21 cellular contexts compared by ENCODE assay signal in genomic region chr17:77227461-77228223, GRCh38.
DNase-seq lines count a peak whose midpoint lies in the region; ATAC-seq, FAIRE-seq and TF ChIP-seq lines count a peak whose summit lies in the region.
"Had no signal": no experiment of that assay in that cellular context is flagged by ENCODE, and none has a peak within 500 bp of the region (broad histone marks: within the 10 kb centered on the region; RNA-seq: fewer than 3 reads in every experiment).

No MANE protein-coding gene starts in this region.

- ATAC-seq in GM23338: peak; percentile 24; the same call in 1 of the 3 replicates
- peak in 1 of 2 donors; percentile 32 for ATAC-seq in gastrocnemius medialis

- no peak for TF ChIP-seq EP300 in tibial nerve (IDR thresholded peaks at IDR 0.05)

- WGBS in tibial nerve, 2 donors: 79 to 80% methylated on average over 11 to 20 of the region's 23 CpGs

- H3K4me3 ChIP-seq in GM23338 (no peak overlapping the region), kidney (ENCODE audit: low read length in 2 of 2) (no peak overlapping the region), gastrocnemius medialis (peak overlapping the region in 1 of 4 donors; percentile 6), tibial nerve (peak overlapping the region in 1 of 4 donors; percentile 21)
- H3K4me3 ChIP-seq: psoas muscle had no signal

- H3K27me3 Mint-ChIP-seq in GM23338 (ENCODE audit: insufficient read depth, low read depth, poor library complexity): peaks cover 14% of the 10 kb centered on the region
- H3K27me3 Mint-ChIP-seq in chondrocyte (ENCODE audit: low read depth): no peaks in the 10 kb centered on the region
- H3K27me3 Mint-ChIP-seq: brain had no signal

- H3K9me3 Mint-ChIP-seq in GM23338 (peaks cover 4% of the 10 kb centered on the region; the same call in 2 of the 3 replicates), chondrocyte (ENCODE audit: low read depth) (no peaks in the 10 kb centered on the region)

- no peak overlapping the region for H3K27ac Mint-ChIP-seq in GM23338
- no peak overlapping the region for H3K27ac Mint-ChIP-seq in chondrocyte (ENCODE audit: unreplicated experiment)
- H3K27ac Mint-ChIP-seq: B cell had no signal

- H3K36me3 ChIP-seq in GM23338 (ENCODE audit: insufficient read depth) (no peaks in the 10 kb centered on the region), kidney (ENCODE audit: control insufficient read depth in 1 of 2, insufficient read depth in 2 of 2, low read length in 2 of 2) (no peaks in the 10 kb centered on the region), gastrocnemius medialis (no peaks in the 10 kb centered on the region), tibial nerve (peaks cover 0 to 4% (median 0%) of the 10 kb centered on the region in 3 donors)

- FAIRE-seq in kidney (lab: Jason Lieb, UNC): no peak
- FAIRE-seq: endometrium, keratinocyte, urothelium cell line had no signal

- H3K9ac ChIP-seq in kidney (ENCODE audit: low read length in 2 of 2): no peak overlapping the region

- no peak overlapping the region for H3K4me3 Mint-ChIP-seq in GM23338
- no peak overlapping the region for H3K4me3 Mint-ChIP-seq in chondrocyte (ENCODE audit: unreplicated experiment)
- H3K4me3 Mint-ChIP-seq: B cell, brain had no signal

- TF ChIP-seq CTCF in GM23338 (conservative IDR thresholded peaks at IDR 0.05; ENCODE audit: low read depth in 2 of 2) (no peak), chondrocyte (IDR thresholded peaks at IDR 0.05) (no peak), kidney (IDR thresholded peaks at IDR 0.05; ENCODE audit: borderline replicate concordance, extremely low read depth, insufficient read depth) (no peak), gastrocnemius medialis (IDR thresholded peaks at IDR 0.05 in 4 of 5, conservative IDR thresholded peaks at IDR 0.05 in 1 of 5) (no peak), tibial nerve (IDR thresholded peaks at IDR 0.05) (no peak)

- H3K4me2 ChIP-seq in GM23338: no peak overlapping the region

- H3K36me3 Mint-ChIP-seq in GM23338 (ENCODE audit: low read depth) (no peaks in the 10 kb centered on the region), chondrocyte (ENCODE audit: low read depth) (peaks cover 2% of the 10 kb centered on the region)
- H3K36me3 Mint-ChIP-seq: brain had no signal

- H3K27ac ChIP-seq in GM23338 (ENCODE audit: low read depth) (0 out of 2 replicates have a peak overlapping the region, but pooled peaks have one; percentile 32), kidney (ENCODE audit: low read depth in 2 of 2, low read length in 2 of 2) (peak overlapping the region in 1 of 2 donors; percentile 34), gastrocnemius medialis (peak overlapping the region in 3 of 4 donors; percentile 40 to 62 (median 57)), tibial nerve (peak overlapping the region in 2 of 4 donors; percentile 46 to 76)
- H3K27ac ChIP-seq: psoas muscle had no signal

- intact Hi-C loops in kidney (cut with DNase I) (no loop called here), gastrocnemius medialis (cut with DNase I; ENCODE audit: low total_unique reads) (no loop called here)

- no peaks in the 10 kb centered on the region; the same call in 1 of the 2 replicates for H4K20me1 ChIP-seq in GM23338 (replicated peaks; ENCODE audit: insufficient read depth)

- in situ Hi-C loops in gastrocnemius medialis (cut with MboI; ENCODE audit: low sequenced_read_pairs in 4 of 4): loop anchor here in 2 of 4 donors (25.0 kb wide), 1 partner anchor 365 kb away; the partner anchor contains the start of gene MGAT5B (in 2 of the 2)

- no peak overlapping the region for H2AFZ ChIP-seq in GM23338

- no peaks in the 10 kb centered on the region for H3K9me2 ChIP-seq in GM23338 (ENCODE audit: insufficient read depth)

- H3K79me2 ChIP-seq in GM23338 (replicated peaks; ENCODE audit: insufficient read depth): no peaks in the 10 kb centered on the region

- TF ChIP-seq POLR2A in gastrocnemius medialis (IDR thresholded peaks at IDR 0.05) (peak in 1 of 2 donors; percentile 21), tibial nerve (IDR thresholded peaks at IDR 0.05) (peak in 1 of 2 donors; percentile 4)

- no peaks in the 10 kb centered on the region for H3K9me3 ChIP-seq in kidney (ENCODE audit: control insufficient read depth in 1 of 2, low read length in 2 of 2)
- H3K9me3 ChIP-seq in gastrocnemius medialis: no peaks in the 10 kb centered on the region
- peaks cover 0 to 8% (median 0%) of the 10 kb centered on the region in 4 donors for H3K9me3 ChIP-seq in tibial nerve
- H3K9me3 ChIP-seq: psoas muscle had no signal

- no peaks in the 10 kb centered on the region for H3F3A ChIP-seq in GM23338 (replicated peaks; ENCODE audit: low read depth)

- DNase-seq in GM23338 (ENCODE audit: low spot score): no peak
- peak; percentile 65 for DNase-seq in chondrocyte (ENCODE audit: low spot score)
- peak; percentile 82 for DNase-seq in kidney
- DNase-seq in gastrocnemius medialis: no peak
- DNase-seq in SW480 (ENCODE audit: low spot score): no peak
- no peak for DNase-seq in NCI-H526 (lab: John Stamatoyannopoulos, UW)
- no peak for DNase-seq in NCI-H2171 treated with DMSO at 0.1 percent for 48 hours (lab: John Stamatoyannopoulos, UW)
- DNase-seq in tibial nerve (ENCODE audit: low spot score in 2 of 2): no peak
- DNase-seq: activated CD4-positive, CD25-positive, alpha-beta regulatory T cell treated with anti-CD3 and anti-CD28 coated beads, Interleukin-2, amount 50 U/mL, for 72 hours; activated naive CD4-positive, alpha-beta T cell treated with anti-CD3 and anti-CD28 coated beads, Interleukin-2, amount 50 U/mL, for 16 hours; DMS153; glutamatergic neuron; NCI-H2029 treated with DMSO at 0.1 percent for 48 hours; NCI-H748 treated with DMSO at 0.1 percent for 48 hours; psoas muscle; stimulated activated CD4-positive, alpha-beta T cell treated with anti-CD3 and anti-CD28 coated beads, Interleukin-1b, Interleukin-23, amount 100 ng/mL, for 48 hours had no signal

- H3K27me3 ChIP-seq in GM23338 (ENCODE audit: insufficient read depth) (no peaks in the 10 kb centered on the region), gastrocnemius medialis (no peaks in the 10 kb centered on the region), tibial nerve (no peaks in the 10 kb centered on the region)

- no peaks in the 10 kb centered on the region for H3K4me1 ChIP-seq in GM23338 (ENCODE audit: insufficient read depth)
- H3K4me1 ChIP-seq in kidney (ENCODE audit: control insufficient read depth in 1 of 2, insufficient read depth in 1 of 2, low read depth in 1 of 2, low read length in 2 of 2): no peaks in the 10 kb centered on the region
- H3K4me1 ChIP-seq in gastrocnemius medialis: peaks cover 4 to 18% of the 10 kb centered on the region in 2 donors
- H3K4me1 ChIP-seq in tibial nerve: no peaks in the 10 kb centered on the region
- H3K4me1 ChIP-seq: psoas muscle had no signal

- no peaks in the 10 kb centered on the region for H3K4me1 Mint-ChIP-seq in GM23338
- no peaks in the 10 kb centered on the region for H3K4me1 Mint-ChIP-seq in chondrocyte (ENCODE audit: low read depth)
- H3K4me1 Mint-ChIP-seq: B cell had no signal

Comparison
In these comparisons a context has a peak if more than half of its experiments do, and no peak if none do; other contexts are left out.
1. DNase-seq: peak in chondrocyte (single experiment) and kidney (single experiment); none in GM23338 (single experiment), gastrocnemius medialis (0 of 2), SW480 (single experiment), NCI-H526 (0 of 2), NCI-H2171 treated with DMSO at 0.1 percent for 48 hours (single experiment) and tibial nerve (0 of 2).